Comparison of ENCODE assay signal across 8 cellular contexts in genomic region chr4:53012738-53013137, GRCh38.
DNase-seq lines count a peak whose midpoint lies in the region; ATAC-seq and TF ChIP-seq lines count a peak whose summit lies in the region.

No MANE protein-coding gene starts in this region.

- H3K27ac ChIP-seq in coronary artery: peak overlapping the region in 1 of 2 donors; percentile 36

- peaks cover 6% of the 10 kb centered on the region for H3K36me3 Mint-ChIP-seq in activated CD4-positive, alpha-beta T cell treated with anti-CD3 and anti-CD28 coated beads for 36 hours (ENCODE audit: low read depth)
- peaks cover 20% of the 10 kb centered on the region for H3K36me3 Mint-ChIP-seq in activated naive CD8-positive, alpha-beta T cell

- peak overlapping the region; percentile 37 for H3K4me3 Mint-ChIP-seq in activated CD4-positive, alpha-beta T cell treated with anti-CD3 and anti-CD28 coated beads for 36 hours
- peak overlapping the region; percentile 54 for H3K4me3 Mint-ChIP-seq in activated naive CD8-positive, alpha-beta T cell

- H3K27me3 Mint-ChIP-seq in activated CD4-positive, alpha-beta T cell treated with anti-CD3 and anti-CD28 coated beads for 36 hours: no peaks in the 10 kb centered on the region
- H3K27me3 Mint-ChIP-seq in activated naive CD8-positive, alpha-beta T cell: no peaks in the 10 kb centered on the region

- peak overlapping the region; percentile 92 for H3K27ac Mint-ChIP-seq in activated CD4-positive, alpha-beta T cell treated with anti-CD3 and anti-CD28 coated beads for 36 hours
- peak overlapping the region; percentile 72 for H3K27ac Mint-ChIP-seq in activated naive CD8-positive, alpha-beta T cell

- POLR2A ChIA-PET in activated CD4-positive, alpha-beta T cell treated with anti-CD3 and anti-CD28 coated beads for 36 hours (lab: Charles Lee): interaction anchor here (0.6 kb wide), 1 partner anchor 241 kb away, joined by 3 read pairs; no protein-coding TSS in a partner anchor

- CTCF ChIA-PET in activated CD4-positive, alpha-beta T cell treated with anti-CD3 and anti-CD28 coated beads for 36 hours (lab: Charles Lee): interaction anchor here (0.7 to 1.5 kb wide), 2 partner anchors 9 to 687 kb away, joined by 3 read pairs; no protein-coding TSS in a partner anchor

- no peaks in the 10 kb centered on the region for H3K9me3 Mint-ChIP-seq in activated CD4-positive, alpha-beta T cell treated with anti-CD3 and anti-CD28 coated beads for 36 hours (ENCODE audit: low read depth)
- no peaks in the 10 kb centered on the region for H3K9me3 Mint-ChIP-seq in activated naive CD8-positive, alpha-beta T cell (ENCODE audit: low read depth)

- intact Hi-C loops in activated CD4-positive, alpha-beta T cell treated with anti-CD3 and anti-CD28 coated beads for 36 hours (cut with DNase I, micrococcal nuclease): loop anchor here (5.0 to 10.0 kb wide), 7 partner anchors 122 to 892 kb away; partner anchors contain the start of gene SCFD2 (in 1 of the 2)
- intact Hi-C loops in sciatic nerve (cut with DNase I): no loop called here

- no peak for TF ChIP-seq CTCF in coronary artery (IDR thresholded peaks at IDR 0.05)

- DNase-seq in activated CD4-positive, alpha-beta T cell treated with anti-CD3 and anti-CD28 coated beads for 36 hours: peak; percentile 20
- DNase-seq in activated CD4-positive, alpha-beta T cell treated with anti-CD3 and anti-CD28 coated beads, Interleukin-2, amount 50 U/mL, for 4 hours: no peak
- DNase-seq in sciatic nerve (ENCODE audit: low spot score): no peak
- DNase-seq in iPS-NIHi11 (ENCODE audit: low spot score): no peak
- DNase-seq in mucosa of gallbladder (ENCODE audit: low spot score): no peak
- DNase-seq in coronary artery (ENCODE audit: low spot score): no peak

- H3K4me3 ChIP-seq in coronary artery: no peak overlapping the region

- peaks cover 46% of the 10 kb centered on the region for H3K4me1 Mint-ChIP-seq in activated CD4-positive, alpha-beta T cell treated with anti-CD3 and anti-CD28 coated beads for 36 hours
- H3K4me1 Mint-ChIP-seq in activated naive CD8-positive, alpha-beta T cell (ENCODE audit: low read depth): peaks cover 37% of the 10 kb centered on the region

- ATAC-seq in activated CD4-positive, alpha-beta T cell treated with anti-CD3 and anti-CD28 coated beads for 36 hours: peak; percentile 86
- peak; percentile 66 for ATAC-seq in HG02973 (IDR thresholded peaks at IDR 0.05; ENCODE audit: unreplicated experiment)
- peak; percentile 55 for ATAC-seq in sciatic nerve
